Comparison of ENCODE assay signal across 7 cellular contexts in genomic region chr16:75462804-75463203, GRCh38. TPM values are rescaled to one million over a fixed set of nuclear protein-coding genes. Genes with fewer than 3 reads are reported as not detected.
DNase-seq lines count a peak whose midpoint lies in the region; ATAC-seq and TF ChIP-seq lines count a peak whose summit lies in the region.

No MANE protein-coding gene starts in this region.

- no peak overlapping the region for H2BK5ac ChIP-seq in trophoblast cell (ENCODE audit: low read depth, low read length, poor library complexity)

- H3K9ac ChIP-seq in trophoblast cell (ENCODE audit: low read length), result no peak overlapping the region

- H3K4me3 ChIP-seq in trophoblast cell (ENCODE audit: low read depth, low read length), result no peak overlapping the region
- no peak overlapping the region for H3K4me3 ChIP-seq in WERI-Rb-1 (ENCODE audit: low read depth, low read length)

- no peaks in the 10 kb centered on the region for H3K27me3 Mint-ChIP-seq in central memory CD8-positive, alpha-beta T cell

- no peak overlapping the region for H2AK5ac ChIP-seq in trophoblast cell (ENCODE audit: low read length)

- no peak overlapping the region for H2AFZ ChIP-seq in trophoblast cell (ENCODE audit: insufficient read depth, low read length, poor library complexity)

- H3K4ac ChIP-seq in trophoblast cell (ENCODE audit: low read depth, low read length), result no peak overlapping the region

- H3K27ac Mint-ChIP-seq in central memory CD8-positive, alpha-beta T cell (ENCODE audit: low read depth), result peak overlapping the region; percentile 96

- H3K4me3 Mint-ChIP-seq in central memory CD8-positive, alpha-beta T cell, result peak overlapping the region; percentile 94

- peaks cover 19% of the 10 kb centered on the region for H3K36me3 Mint-ChIP-seq in central memory CD8-positive, alpha-beta T cell (ENCODE audit: insufficient read depth)

- H3K4me1 ChIP-seq in trophoblast cell (ENCODE audit: control insufficient read depth in 1 of 2, insufficient read depth in 2 of 2, low read length in 2 of 2), result peaks cover 0 to 2% of the 10 kb centered on the region in 2 experiments

- H3K4me1 Mint-ChIP-seq in central memory CD8-positive, alpha-beta T cell, result peaks cover 59% of the 10 kb centered on the region

- no peak overlapping the region for H2BK12ac ChIP-seq in trophoblast cell (ENCODE audit: low read length)

- no peak overlapping the region for H2BK120ac ChIP-seq in trophoblast cell (ENCODE audit: insufficient read depth, low read length, poor library complexity)

- H3K79me1 ChIP-seq in trophoblast cell (ENCODE audit: low read length), result peaks cover 6% of the 10 kb centered on the region

- H4K12ac ChIP-seq in trophoblast cell (ENCODE audit: low read depth, low read length), result no peak overlapping the region

- H3K9me3 ChIP-seq in trophoblast cell (ENCODE audit: insufficient read depth, low read depth, low read length), result no peaks in the 10 kb centered on the region
- no peaks in the 10 kb centered on the region for H3K9me3 ChIP-seq in WERI-Rb-1 (ENCODE audit: severe bottlenecking)

- no CpG with 5 or more reads among the region's 2 CpGs for WGBS in trophoblast cell (ENCODE audit: extremely low coverage, insufficient coverage, insufficient read length)

- H3K14ac ChIP-seq in trophoblast cell (ENCODE audit: low read length), result no peak overlapping the region

- no peak overlapping the region for H3K18ac ChIP-seq in trophoblast cell (ENCODE audit: low read length)

- no peak overlapping the region for H3K23ac ChIP-seq in trophoblast cell (ENCODE audit: low read length)

- no peak overlapping the region for H4K91ac ChIP-seq in trophoblast cell (ENCODE audit: low read depth, low read length)

- no peak overlapping the region for H3K27ac ChIP-seq in trophoblast cell (ENCODE audit: low read depth, low read length)
- H3K27ac ChIP-seq in WERI-Rb-1, result no peak overlapping the region

- peak overlapping the region; percentile 99 for H3K4me2 ChIP-seq in trophoblast cell (ENCODE audit: low read length)

- ATAC-seq in GM18868 (IDR thresholded peaks at IDR 0.05; ENCODE audit: unreplicated experiment) (peak; percentile 18), HG03521 (IDR thresholded peaks at IDR 0.05; ENCODE audit: unreplicated experiment) (peak; percentile 27), GM21737 (IDR thresholded peaks at IDR 0.05; ENCODE audit: unreplicated experiment) (no peak)
- ATAC-seq in central memory CD8-positive, alpha-beta T cell (replicated peaks; ENCODE audit: extremely low read depth, poor library complexity, severe bottlenecking), result peak; percentile 42

- H4K8ac ChIP-seq in trophoblast cell (ENCODE audit: low read depth, low read length), result no peak overlapping the region

- no peak for DNase-seq in central memory CD8-positive, alpha-beta T cell (ENCODE audit: low spot score in 2 of 2)
- DNase-seq in trophoblast cell (no peak), WERI-Rb-1 (no peak), A172 (ENCODE audit: low spot score) (no peak)

- H3K9me3 Mint-ChIP-seq in central memory CD8-positive, alpha-beta T cell, result no peaks in the 10 kb centered on the region

- TF ChIP-seq CTCF in WERI-Rb-1 (IDR thresholded peaks at IDR 0.05; ENCODE audit: low read depth, low read length), result no peak

- H3K27me3 ChIP-seq in trophoblast cell (ENCODE audit: insufficient read depth, low read length) (no peaks in the 10 kb centered on the region), WERI-Rb-1 (ENCODE audit: insufficient read depth, low read depth, severe bottlenecking) (no peaks in the 10 kb centered on the region)

- H3K36me3 ChIP-seq in trophoblast cell (ENCODE audit: control insufficient read depth in 1 of 2, insufficient read depth in 2 of 2, low read length in 2 of 2) (peaks cover 3 to 4% of the 10 kb centered on the region in 2 experiments), WERI-Rb-1 (no peaks in the 10 kb centered on the region; the same call in 1 of the 2 replicates)

- peaks cover 14% of the 10 kb centered on the region for H3K79me2 ChIP-seq in trophoblast cell (ENCODE audit: control insufficient read depth, insufficient read depth, low read length, poor library complexity)

RNA-seq across cellular contexts. Expression of gene TMEM170A, which starts 1.7 kb away (rescaled TPM):
- 18.0 and 18.2 TPM in 2 replicates for polyA plus RNA-seq in trophoblast cell (2013)
- 9.7 and 19.9 TPM in 2 replicates for total RNA-seq in A172 (2014; rRNA removed; shearing (Covaris generic))

RNA-seq across cellular contexts. Expression of gene CFDP1, which starts 29.5 kb away (rescaled TPM):
- polyA plus RNA-seq in trophoblast cell (2013), result 103 and 111 TPM in 2 replicates
- 45.0 and 54.0 TPM in 2 replicates for total RNA-seq in A172 (2014; rRNA removed; shearing (Covaris generic))

RNA-seq across cellular contexts. Expression of gene CHST6, which starts 32.4 kb away (rescaled TPM):
- 0.61 and 0.66 TPM in 2 replicates for polyA plus RNA-seq in trophoblast cell (2013)
- total RNA-seq in A172 (2014; rRNA removed; shearing (Covaris generic)), result not detected in 2 replicates
